Comparison of ENCODE assay signal across 22 cellular contexts in genomic region chr2:9382604-9383235, GRCh38. TPM values are rescaled to one million over a fixed set of nuclear protein-coding genes. Genes with fewer than 3 reads are reported as not detected.
A peak's percentile ranks its signal among the peaks of the same experiment; 100 is the strongest.
DNase-seq lines count a peak whose midpoint lies in the region; ATAC-seq and TF ChIP-seq lines count a peak whose summit lies in the region.
"Had no signal": no experiment of that assay in that cellular context is flagged by ENCODE, and none has a peak within 500 bp of the region (broad histone marks: within the 10 kb centered on the region; RNA-seq: fewer than 3 reads in every experiment).

No MANE protein-coding gene starts in this region.

- no peak for ATAC-seq in GM19351 (IDR thresholded peaks at IDR 0.05; ENCODE audit: unreplicated experiment)
- ATAC-seq: activated CD4-positive, alpha-beta T cell treated with anti-CD3 and anti-CD28 coated beads for 36 hours; gastrocnemius medialis had no signal

- peaks cover 36% of the 10 kb centered on the region for H3K4me1 Mint-ChIP-seq in chondrocyte (ENCODE audit: low read depth)
- peaks cover 28% of the 10 kb centered on the region for H3K4me1 Mint-ChIP-seq in osteocyte (ENCODE audit: unreplicated experiment)
- H3K4me1 Mint-ChIP-seq: activated naive CD4-positive, alpha-beta T cell treated with anti-CD3 and anti-CD28 coated beads, Interleukin-2, amount 50 U/mL, for 24 hours had no signal

- in situ Hi-C loops in ACHN (cut with HindIII; ENCODE audit: low pct_ligation_motif_present, low pct_unique_long_range_greater_than_20kb, low sequenced_read_pairs), result no loop called here

- H3K27ac Mint-ChIP-seq in chondrocyte (ENCODE audit: unreplicated experiment) (no peak overlapping the region), osteocyte (ENCODE audit: unreplicated experiment) (peak overlapping the region; percentile 38)
- H3K27ac Mint-ChIP-seq: activated CD4-positive, alpha-beta T cell treated with anti-CD3 and anti-CD28 coated beads for 36 hours; activated naive CD4-positive, alpha-beta T cell treated with anti-CD3 and anti-CD28 coated beads, Interleukin-2, amount 50 U/mL, for 24 hours had no signal

- H3K4me3 Mint-ChIP-seq in chondrocyte (ENCODE audit: unreplicated experiment) (no peak overlapping the region), osteocyte (ENCODE audit: unreplicated experiment) (no peak overlapping the region)
- H3K4me3 Mint-ChIP-seq: activated CD4-positive, alpha-beta T cell treated with anti-CD3 and anti-CD28 coated beads for 36 hours; activated naive CD4-positive, alpha-beta T cell treated with anti-CD3 and anti-CD28 coated beads, Interleukin-2, amount 50 U/mL, for 24 hours had no signal

- H3K27me3 Mint-ChIP-seq in chondrocyte (ENCODE audit: low read depth) (no peaks in the 10 kb centered on the region), osteocyte (ENCODE audit: unreplicated experiment) (no peaks in the 10 kb centered on the region)
- H3K27me3 Mint-ChIP-seq: activated CD4-positive, alpha-beta T cell treated with anti-CD3 and anti-CD28 coated beads for 36 hours; activated naive CD4-positive, alpha-beta T cell treated with anti-CD3 and anti-CD28 coated beads, Interleukin-2, amount 50 U/mL, for 24 hours had no signal

- H3K9me3 Mint-ChIP-seq in chondrocyte (ENCODE audit: low read depth) (no peaks in the 10 kb centered on the region), osteocyte (ENCODE audit: unreplicated experiment) (no peaks in the 10 kb centered on the region)
- H3K9me3 Mint-ChIP-seq: activated naive CD4-positive, alpha-beta T cell treated with anti-CD3 and anti-CD28 coated beads, Interleukin-2, amount 50 U/mL, for 24 hours had no signal

- no peak for TF ChIP-seq CTCF in chondrocyte (IDR thresholded peaks at IDR 0.05)
- TF ChIP-seq CTCF in osteocyte (IDR thresholded peaks at IDR 0.05), result no peak

- H3K36me3 Mint-ChIP-seq in chondrocyte (ENCODE audit: low read depth), result peaks cover 35% of the 10 kb centered on the region
- H3K36me3 Mint-ChIP-seq in osteocyte (ENCODE audit: unreplicated experiment), result peaks cover 50% of the 10 kb centered on the region
- H3K36me3 Mint-ChIP-seq: activated naive CD4-positive, alpha-beta T cell treated with anti-CD3 and anti-CD28 coated beads, Interleukin-2, amount 50 U/mL, for 24 hours had no signal

- DNase-seq in ACHN, result peak; percentile 79
- peak; percentile 26 for DNase-seq in M059J (ENCODE audit: low read depth)
- DNase-seq in chondrocyte (ENCODE audit: low spot score), result peak; percentile 32
- no peak for DNase-seq in osteocyte (ENCODE audit: extremely low spot score, unreplicated experiment)
- DNase-seq in effector CD8-positive, alpha-beta T cell (lab: John Stamatoyannopoulos, UW), result no peak
- no peak for DNase-seq in KG1 (lab: John Stamatoyannopoulos, UW)
- no peak for DNase-seq in NCI-H2081 (lab: John Stamatoyannopoulos, UW)
- DNase-seq: activated CD4-positive, alpha-beta T cell treated with anti-CD3 and anti-CD28 coated beads for 36 hours; aorta; Calu3; gastrocnemius medialis; hypothalamus; islet precursor cell; NCI-H187; NCI-H2227 treated with DMSO at 0.1 percent for 48 hours; NCI-H82; spleen; stimulated activated CD4-positive, alpha-beta T cell treated with anti-CD3 and anti-CD28 coated beads, Interleukin-4, amount 100 ng/mL, for 1 hour; stimulated activated naive CD4-positive, alpha-beta T cell; T-helper 1 cell had no signal

RNA-seq across cellular contexts. Expression of gene ITGB1BP1, which starts 40.6 kb away (rescaled TPM):
- total RNA-seq in M059J (2014; rRNA removed; shearing (Covaris generic)), result 34.3 and 55.3 TPM in 2 replicates
- total RNA-seq in chondrocyte, result 99.8 to 126 TPM (median 117 TPM) in 3 replicates
- 91.8 and 98.0 TPM in 2 replicates for total RNA-seq in osteocyte

RNA-seq across cellular contexts. Expression of gene CPSF3, which starts 40.7 kb away (rescaled TPM):
- total RNA-seq in M059J (2014; rRNA removed; shearing (Covaris generic)), result 75.3 and 79.0 TPM in 2 replicates
- total RNA-seq in chondrocyte (23.3 to 31.3 TPM (median 24.9 TPM) in 3 replicates), osteocyte (27.7 and 28.8 TPM in 2 replicates)

Comparison
In these comparisons a context has a peak if more than half of its experiments do, and no peak if none do; other contexts are left out.
1. DNase-seq: peak in ACHN (single experiment), M059J (single experiment) and chondrocyte (single experiment); none in osteocyte (single experiment), effector CD8-positive, alpha-beta T cell (single experiment), KG1 (single experiment) and NCI-H2081 (0 of 2).